16 cellular contexts compared by ENCODE assay signal in genomic region chr17:80880650-80880989, GRCh38.
"Had no signal": no experiment of that assay in that cellular context is flagged by ENCODE, and none has a peak within 500 bp of the region (broad histone marks: within the 10 kb centered on the region; RNA-seq: fewer than 3 reads in every experiment).

No MANE protein-coding gene starts in this region.

- H3K27ac ChIP-seq: adrenal gland, colonic mucosa, neutrophil, parathyroid adenoma, SJSA1, transverse colon, VCaP had no signal

- H3K9ac ChIP-seq: parathyroid adenoma had no signal

- DNase-seq: activated CD4-positive, alpha-beta memory T cell treated with anti-CD3 and anti-CD28 coated beads, Interleukin-2, amount 10 ng/mL, durations not matched to agents 7 days and 5 days; activated CD8-positive, alpha-beta memory T cell treated with anti-CD3 and anti-CD28 coated beads, Interleukin-2, amount 50 U/mL, for 4 hours; activated naive CD4-positive, alpha-beta T cell treated with Interleukin-2 at 50 U/mL for 16 hours; adrenal gland; colonic mucosa; islet precursor cell; mesendoderm; stimulated activated naive B cell treated with anti-CD40 and anti-IgM and Interleukin-4, amounts not matched to agents 10 μg/mL and 1 μg/mL and 100 μg/mL, for 72 hours; substantia nigra; SW 1271; T1000; transverse colon had no signal

- H3K36me3 ChIP-seq: transverse colon had no signal

- H3K9me3 ChIP-seq: adrenal gland, colonic mucosa, neutrophil, SJSA1, transverse colon had no signal

- H2AFZ ChIP-seq: parathyroid adenoma had no signal

- H3K4me3 Mint-ChIP-seq: activated CD4-positive, alpha-beta memory T cell treated with anti-CD3 and anti-CD28 coated beads, Interleukin-2, amount 10 ng/mL, durations not matched to agents 7 days and 5 days; stimulated activated naive B cell treated with anti-CD40 and anti-IgM and Interleukin-4, amounts not matched to agents 10 μg/mL and 1 μg/mL and 100 μg/mL, for 72 hours had no signal

- H3K4me1 ChIP-seq: adrenal gland, colonic mucosa, parathyroid adenoma, SJSA1, transverse colon had no signal

- H3K79me2 ChIP-seq: parathyroid adenoma had no signal

- H3K9me3 Mint-ChIP-seq: activated CD4-positive, alpha-beta memory T cell treated with anti-CD3 and anti-CD28 coated beads, Interleukin-2, amount 10 ng/mL, durations not matched to agents 7 days and 5 days had no signal

- H3K27me3 Mint-ChIP-seq: activated CD4-positive, alpha-beta memory T cell treated with anti-CD3 and anti-CD28 coated beads, Interleukin-2, amount 10 ng/mL, durations not matched to agents 7 days and 5 days; stimulated activated naive B cell treated with anti-CD40 and anti-IgM and Interleukin-4, amounts not matched to agents 10 μg/mL and 1 μg/mL and 100 μg/mL, for 72 hours had no signal

- H3K27me3 ChIP-seq: adrenal gland, colonic mucosa, neutrophil, SJSA1, transverse colon had no signal

- H3K27ac Mint-ChIP-seq: activated CD4-positive, alpha-beta memory T cell treated with anti-CD3 and anti-CD28 coated beads, Interleukin-2, amount 10 ng/mL, durations not matched to agents 7 days and 5 days; stimulated activated naive B cell treated with anti-CD40 and anti-IgM and Interleukin-4, amounts not matched to agents 10 μg/mL and 1 μg/mL and 100 μg/mL, for 72 hours had no signal

- H3K4me3 ChIP-seq: adrenal gland, colonic mucosa, SJSA1, transverse colon had no signal
